1 cellular context compared by ENCODE assay signal in genomic region chr10:10551595-10551994, GRCh38.
TF ChIP-seq lines count a peak whose summit lies in the region.

No MANE protein-coding gene starts in this region.

TF ChIP-seq in HepG2, 621 proteins besides CTCF, POLR2A, EP300 and RAD21 (continued from another document):
- TF ChIP-seq, protein P1, sequence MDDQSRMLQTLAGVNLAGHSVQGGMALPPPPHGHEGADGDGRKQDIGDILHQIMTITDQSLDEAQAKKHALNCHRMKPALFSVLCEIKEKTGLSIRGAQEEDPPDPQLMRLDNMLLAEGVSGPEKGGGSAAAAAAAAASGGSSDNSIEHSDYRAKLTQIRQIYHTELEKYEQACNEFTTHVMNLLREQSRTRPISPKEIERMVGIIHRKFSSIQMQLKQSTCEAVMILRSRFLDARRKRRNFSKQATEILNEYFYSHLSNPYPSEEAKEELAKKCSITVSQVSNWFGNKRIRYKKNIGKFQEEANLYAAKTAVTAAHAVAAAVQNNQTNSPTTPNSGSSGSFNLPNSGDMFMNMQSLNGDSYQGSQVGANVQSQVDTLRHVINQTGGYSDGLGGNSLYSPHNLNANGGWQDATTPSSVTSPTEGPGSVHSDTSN (CRISPR knock-in tag; IDR thresholded peaks at IDR 0.05; ENCODE audit: borderline replicate concordance), result no peak
- no peak for TF ChIP-seq NKX3-1 (CRISPR knock-in tag; IDR thresholded peaks at IDR 0.05)
- no peak for TF ChIP-seq TEF (CRISPR knock-in tag; IDR thresholded peaks at IDR 0.05)
- TF ChIP-seq KDM6A (CRISPR knock-in tag; IDR thresholded peaks at IDR 0.05; ENCODE audit: low read depth), result no peak
- TF ChIP-seq ZNF552 (CRISPR knock-in tag; IDR thresholded peaks at IDR 0.05; ENCODE audit: borderline replicate concordance), result no peak
- TF ChIP-seq TOPORS (CRISPR knock-in tag; IDR thresholded peaks at IDR 0.05), result no peak
- TF ChIP-seq, protein P2, sequence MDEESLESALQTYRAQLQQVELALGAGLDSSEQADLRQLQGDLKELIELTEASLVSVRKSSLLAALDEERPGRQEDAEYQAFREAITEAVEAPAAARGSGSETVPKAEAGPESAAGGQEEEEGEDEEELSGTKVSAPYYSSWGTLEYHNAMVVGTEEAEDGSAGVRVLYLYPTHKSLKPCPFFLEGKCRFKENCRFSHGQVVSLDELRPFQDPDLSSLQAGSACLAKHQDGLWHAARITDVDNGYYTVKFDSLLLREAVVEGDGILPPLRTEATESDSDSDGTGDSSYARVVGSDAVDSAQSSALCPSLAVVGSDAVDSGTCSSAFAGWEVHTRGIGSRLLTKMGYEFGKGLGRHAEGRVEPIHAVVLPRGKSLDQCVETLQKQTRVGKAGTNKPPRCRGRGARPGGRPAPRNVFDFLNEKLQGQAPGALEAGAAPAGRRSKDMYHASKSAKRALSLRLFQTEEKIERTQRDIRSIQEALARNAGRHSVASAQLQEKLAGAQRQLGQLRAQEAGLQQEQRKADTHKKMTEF (CRISPR knock-in tag; IDR thresholded peaks at IDR 0.05), result no peak
